In genomic region chr12:123767613-123768012, GRCh38 we compare ENCODE assay signal across 10 cellular contexts. TPM values are rescaled to one million over a fixed set of nuclear protein-coding genes. Genes with fewer than 3 reads are reported as not detected.
DNase-seq lines count a peak whose midpoint lies in the region; ATAC-seq and TF ChIP-seq lines count a peak whose summit lies in the region.
"Had no signal": no experiment of that assay in that cellular context is flagged by ENCODE, and none has a peak within 500 bp of the region (broad histone marks: within the 10 kb centered on the region; RNA-seq: fewer than 3 reads in every experiment).

No MANE protein-coding gene starts in this region.

- peaks cover 17% of the 10 kb centered on the region for H3K27me3 ChIP-seq in osteoblast (ENCODE audit: insufficient read depth, low read length)

- no peaks in the 10 kb centered on the region for H4K20me1 ChIP-seq in osteoblast (ENCODE audit: insufficient read depth, low read length)

- DNase-seq in Right ventricle myocardium inferior (ENCODE audit: missing footprints) (peak; percentile 44), left ventricle myocardium superior (no peak), OCI-M1 (lab: John Stamatoyannopoulos, UW) (peak; percentile 81), osteoblast (ENCODE audit: insufficient read length, low spot score, missing footprints) (no peak), NCI-H526 (lab: John Stamatoyannopoulos, UW) (no peak)
- peak; percentile 19 to 54 for DNase-seq in stimulated activated naive CD8-positive, alpha-beta T cell treated with anti-CD3 and anti-CD28 coated beads, Interleukin-15, amount 100 ng/mL, for 72 hours
- DNase-seq in activated CD4-positive, CD25-positive, alpha-beta regulatory T cell treated with anti-CD3 and anti-CD28 coated beads, Interleukin-2, amount 50 U/mL, for 72 hours, result no peak
- DNase-seq: PC-9 had no signal

- H3K27ac ChIP-seq in osteoblast (ENCODE audit: low read depth, low read length), result no peak overlapping the region
- H3K27ac ChIP-seq: PC-9 had no signal

- no peaks in the 10 kb centered on the region for H3K9me3 ChIP-seq in osteoblast (ENCODE audit: low read depth, low read length)

- H3K4me3 ChIP-seq in osteoblast (ENCODE audit: insufficient read depth, low read length), result no peak overlapping the region
- H3K4me3 ChIP-seq: PC-9 had no signal

- H3K36me3 ChIP-seq in osteoblast (ENCODE audit: insufficient read depth, low read length), result no peaks in the 10 kb centered on the region

- no peaks in the 10 kb centered on the region for H3K4me1 ChIP-seq in osteoblast (ENCODE audit: insufficient read depth, low read length)

- H3K27me3 Mint-ChIP-seq in stimulated activated naive CD8-positive, alpha-beta T cell treated with anti-CD3 and anti-CD28 coated beads, Interleukin-15, amount 100 ng/mL, for 72 hours, result no peaks in the 10 kb centered on the region

- peaks cover 16% of the 10 kb centered on the region for H3K4me1 Mint-ChIP-seq in stimulated activated naive CD8-positive, alpha-beta T cell treated with anti-CD3 and anti-CD28 coated beads, Interleukin-15, amount 100 ng/mL, for 72 hours

- ATAC-seq in Right ventricle myocardium inferior (no peak), left ventricle myocardium superior (no peak), HG02852 (IDR thresholded peaks at IDR 0.05; ENCODE audit: unreplicated experiment) (peak; percentile 86)
- peak; percentile 97 for ATAC-seq in stimulated activated naive CD8-positive, alpha-beta T cell treated with anti-CD3 and anti-CD28 coated beads, Interleukin-15, amount 100 ng/mL, for 72 hours

- peak overlapping the region in 1 of 2 donors; percentile 14 for H3K4me3 Mint-ChIP-seq in stimulated activated naive CD8-positive, alpha-beta T cell treated with anti-CD3 and anti-CD28 coated beads, Interleukin-15, amount 100 ng/mL, for 72 hours

- H3K27ac Mint-ChIP-seq in stimulated activated naive CD8-positive, alpha-beta T cell treated with anti-CD3 and anti-CD28 coated beads, Interleukin-15, amount 100 ng/mL, for 72 hours, result no peak overlapping the region

- H3K9me3 Mint-ChIP-seq in stimulated activated naive CD8-positive, alpha-beta T cell treated with anti-CD3 and anti-CD28 coated beads, Interleukin-15, amount 100 ng/mL, for 72 hours, result no peaks in the 10 kb centered on the region

- no peak overlapping the region for H2AFZ ChIP-seq in osteoblast (ENCODE audit: low read length)
- H2AFZ ChIP-seq: PC-9 had no signal

- TF ChIP-seq CTCF in osteoblast (IDR thresholded peaks at IDR 0.05; ENCODE audit: extremely low read depth, low read depth, low read length), result no peak

- no peak overlapping the region for H3K4me2 ChIP-seq in osteoblast (ENCODE audit: insufficient read depth, low read length)
- H3K4me2 ChIP-seq: PC-9 had no signal

- no peaks in the 10 kb centered on the region for H3K79me2 ChIP-seq in osteoblast (ENCODE audit: insufficient read depth, low read length)

- intact Hi-C loops in Right ventricle myocardium inferior (cut with DNase I), result no loop called here
- intact Hi-C loops in left ventricle myocardium superior (cut with micrococcal nuclease), result no loop called here

RNA-seq across cellular contexts. Expression of gene DNAH10, which starts 5.5 kb away (rescaled TPM):
- total RNA-seq in Right ventricle myocardium inferior, result 0.22 TPM
- total RNA-seq in left ventricle myocardium superior, result 0.25 TPM
- total RNA-seq in osteoblast, result 0.72 and 1.5 TPM in 2 replicates
- total RNA-seq: lung microvascular endothelial cell, PC-9 had no signal

RNA-seq across cellular contexts. Expression of gene ATP6V0A2, which starts 55.5 kb away (rescaled TPM):
- 9.8 TPM for total RNA-seq in Right ventricle myocardium inferior
- total RNA-seq in left ventricle myocardium superior, result 11.5 TPM
- total RNA-seq in osteoblast, result 27.1 and 31.1 TPM in 2 replicates

Comparison
In these comparisons a context has a peak if more than half of its experiments do, and no peak if none do; other contexts are left out.
1. DNase-seq: peak in Right ventricle myocardium inferior (single experiment), OCI-M1 (single experiment) and stimulated activated naive CD8-positive, alpha-beta T cell treated with anti-CD3 and anti-CD28 coated beads, Interleukin-15, amount 100 ng/mL, for 72 hours (2 of 2); none in left ventricle myocardium superior (single experiment), osteoblast (single experiment), activated CD4-positive, CD25-positive, alpha-beta regulatory T cell treated with anti-CD3 and anti-CD28 coated beads, Interleukin-2, amount 50 U/mL, for 72 hours (single experiment) and NCI-H526 (0 of 2).
2. ATAC-seq: peak in HG02852 (single experiment) and stimulated activated naive CD8-positive, alpha-beta T cell treated with anti-CD3 and anti-CD28 coated beads, Interleukin-15, amount 100 ng/mL, for 72 hours (single experiment); none in Right ventricle myocardium inferior (single experiment) and left ventricle myocardium superior (single experiment).